1 cellular context compared by ENCODE assay signal in the genomic region with DNA sequence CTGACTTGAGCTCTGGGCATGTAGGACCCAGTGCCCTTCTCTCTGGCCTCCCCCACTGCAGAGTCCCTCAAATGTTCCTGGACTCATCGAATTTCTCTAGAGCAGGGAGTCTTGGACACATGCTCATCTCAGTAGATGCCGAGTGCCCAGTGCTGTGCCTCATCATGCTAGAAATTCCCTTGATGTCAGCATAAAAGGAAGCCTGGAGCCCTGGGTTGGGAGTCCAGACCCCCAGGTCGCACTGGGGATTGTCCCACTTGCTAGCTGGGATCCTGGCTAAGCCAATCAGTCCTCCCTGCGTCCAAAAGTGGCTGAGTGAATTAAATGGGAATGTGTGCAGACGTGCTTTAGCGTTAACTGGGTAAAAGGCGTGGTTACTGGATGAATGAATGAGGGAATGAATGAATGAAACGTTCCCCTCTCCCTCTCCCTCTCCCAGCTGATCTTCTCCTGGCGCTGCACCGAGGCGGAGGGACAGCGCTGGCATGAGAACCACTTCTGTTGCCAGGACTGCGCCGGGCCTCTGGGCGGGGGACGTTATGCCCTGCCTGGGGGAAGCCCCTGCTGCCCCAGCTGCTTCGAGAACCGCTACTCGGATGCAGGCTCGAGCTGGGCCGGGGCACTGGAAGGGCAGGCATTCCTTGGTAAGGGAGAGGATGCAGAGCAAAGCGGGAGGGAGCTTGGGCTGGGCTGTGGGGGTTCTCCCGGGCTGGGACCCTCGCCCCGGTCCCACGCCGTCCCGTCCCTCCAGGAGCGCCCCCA.
TF ChIP-seq lines count a peak whose summit lies in the region.

No MANE protein-coding gene starts in this region.

TF ChIP-seq in K562, 482 proteins besides CTCF, POLR2A, EP300 and RAD21 (continues in another document):
- no peak for TF ChIP-seq HMG20A (CRISPR knock-in tag; conservative IDR thresholded peaks at IDR 0.05)
- TF ChIP-seq FOXJ2 (tag; IDR thresholded peaks at IDR 0.05): no peak
- no peak for TF ChIP-seq ZNF217 (CRISPR knock-in tag; IDR thresholded peaks at IDR 0.05)
- TF ChIP-seq XRCC5 (IDR thresholded peaks at IDR 0.05; ENCODE audit: low read depth, low read length): no peak
- no peak for TF ChIP-seq SNAPC5 (CRISPR knock-in tag; IDR thresholded peaks at IDR 0.05)
- TF ChIP-seq HEY1 (CRISPR knock-in tag; IDR thresholded peaks at IDR 0.05; ENCODE audit: borderline replicate concordance): no peak
- TF ChIP-seq CC2D1A (IDR thresholded peaks at IDR 0.05): no peak
- TF ChIP-seq, protein P1, sequence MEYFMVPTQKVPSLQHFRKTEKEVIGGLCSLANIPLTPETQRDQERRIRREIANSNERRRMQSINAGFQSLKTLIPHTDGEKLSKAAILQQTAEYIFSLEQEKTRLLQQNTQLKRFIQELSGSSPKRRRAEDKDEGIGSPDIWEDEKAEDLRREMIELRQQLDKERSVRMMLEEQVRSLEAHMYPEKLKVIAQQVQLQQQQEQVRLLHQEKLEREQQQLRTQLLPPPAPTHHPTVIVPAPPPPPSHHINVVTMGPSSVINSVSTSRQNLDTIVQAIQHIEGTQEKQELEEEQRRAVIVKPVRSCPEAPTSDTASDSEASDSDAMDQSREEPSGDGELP (CRISPR knock-in tag; IDR thresholded peaks at IDR 0.05; ENCODE audit: borderline replicate concordance): peak; percentile 42; the same call in 1 of the 2 replicates
- TF ChIP-seq TAL1 (IDR thresholded peaks at IDR 0.05): no peak
- TF ChIP-seq BDP1 (IDR thresholded peaks at IDR 0.05; ENCODE audit: insufficient read depth, insufficient read length): no peak
- no peak for TF ChIP-seq PHF21A (IDR thresholded peaks at IDR 0.05; ENCODE audit: borderline replicate concordance, low read depth)
- TF ChIP-seq PTTG1 (tag; IDR thresholded peaks at IDR 0.05; ENCODE audit: low read depth): no peak
- no peak for TF ChIP-seq ZNF644 (tag; IDR thresholded peaks at IDR 0.05; ENCODE audit: low read depth)
- TF ChIP-seq BRD9 (IDR thresholded peaks at IDR 0.05; ENCODE audit: low read depth, partially characterized antibody): no peak
- no peak for TF ChIP-seq CCAR2 (IDR thresholded peaks at IDR 0.05; ENCODE audit: low read depth, low read length)
- no peak for TF ChIP-seq KDM4B (IDR thresholded peaks at IDR 0.05; ENCODE audit: borderline replicate concordance in 2 of 2, low read depth in 1 of 2)
- TF ChIP-seq, protein P2, sequence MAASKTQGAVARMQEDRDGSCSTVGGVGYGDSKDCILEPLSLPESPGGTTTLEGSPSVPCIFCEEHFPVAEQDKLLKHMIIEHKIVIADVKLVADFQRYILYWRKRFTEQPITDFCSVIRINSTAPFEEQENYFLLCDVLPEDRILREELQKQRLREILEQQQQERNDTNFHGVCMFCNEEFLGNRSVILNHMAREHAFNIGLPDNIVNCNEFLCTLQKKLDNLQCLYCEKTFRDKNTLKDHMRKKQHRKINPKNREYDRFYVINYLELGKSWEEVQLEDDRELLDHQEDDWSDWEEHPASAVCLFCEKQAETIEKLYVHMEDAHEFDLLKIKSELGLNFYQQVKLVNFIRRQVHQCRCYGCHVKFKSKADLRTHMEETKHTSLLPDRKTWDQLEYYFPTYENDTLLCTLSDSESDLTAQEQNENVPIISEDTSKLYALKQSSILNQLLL (CRISPR knock-in tag; IDR thresholded peaks at IDR 0.05; ENCODE audit: borderline replicate concordance): 0 out of 2 replicates have a peak, but pooled peaks have one; percentile 57
- TF ChIP-seq ERF (CRISPR knock-in tag; IDR thresholded peaks at IDR 0.05): 0 out of 2 replicates have a peak, but pooled peaks have one; percentile 13
- TF ChIP-seq, protein P3, sequence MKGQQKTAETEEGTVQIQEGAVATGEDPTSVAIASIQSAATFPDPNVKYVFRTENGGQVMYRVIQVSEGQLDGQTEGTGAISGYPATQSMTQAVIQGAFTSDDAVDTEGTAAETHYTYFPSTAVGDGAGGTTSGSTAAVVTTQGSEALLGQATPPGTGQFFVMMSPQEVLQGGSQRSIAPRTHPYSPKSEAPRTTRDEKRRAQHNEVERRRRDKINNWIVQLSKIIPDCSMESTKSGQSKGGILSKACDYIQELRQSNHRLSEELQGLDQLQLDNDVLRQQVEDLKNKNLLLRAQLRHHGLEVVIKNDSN (CRISPR knock-in tag; IDR thresholded peaks at IDR 0.05): 0 out of 2 replicates have a peak, but pooled peaks have one; percentile 21
- TF ChIP-seq L3MBTL2 (IDR thresholded peaks at IDR 0.05): no peak
- TF ChIP-seq, protein P4, sequence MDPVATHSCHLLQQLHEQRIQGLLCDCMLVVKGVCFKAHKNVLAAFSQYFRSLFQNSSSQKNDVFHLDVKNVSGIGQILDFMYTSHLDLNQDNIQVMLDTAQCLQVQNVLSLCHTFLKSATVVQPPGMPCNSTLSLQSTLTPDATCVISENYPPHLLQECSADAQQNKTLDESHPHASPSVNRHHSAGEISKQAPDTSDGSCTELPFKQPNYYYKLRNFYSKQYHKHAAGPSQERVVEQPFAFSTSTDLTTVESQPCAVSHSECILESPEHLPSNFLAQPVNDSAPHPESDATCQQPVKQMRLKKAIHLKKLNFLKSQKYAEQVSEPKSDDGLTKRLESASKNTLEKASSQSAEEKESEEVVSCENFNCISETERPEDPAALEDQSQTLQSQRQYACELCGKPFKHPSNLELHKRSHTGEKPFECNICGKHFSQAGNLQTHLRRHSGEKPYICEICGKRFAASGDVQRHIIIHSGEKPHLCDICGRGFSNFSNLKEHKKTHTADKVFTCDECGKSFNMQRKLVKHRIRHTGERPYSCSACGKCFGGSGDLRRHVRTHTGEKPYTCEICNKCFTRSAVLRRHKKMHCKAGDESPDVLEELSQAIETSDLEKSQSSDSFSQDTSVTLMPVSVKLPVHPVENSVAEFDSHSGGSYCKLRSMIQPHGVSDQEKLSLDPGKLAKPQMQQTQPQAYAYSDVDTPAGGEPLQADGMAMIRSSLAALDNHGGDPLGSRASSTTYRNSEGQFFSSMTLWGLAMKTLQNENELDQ (CRISPR knock-in tag; IDR thresholded peaks at IDR 0.05; ENCODE audit: borderline replicate concordance): no peak
- no peak for TF ChIP-seq ZNF41 (CRISPR knock-in tag; conservative IDR thresholded peaks at IDR 0.05)
- TF ChIP-seq ARID2 (IDR thresholded peaks at IDR 0.05): no peak
- no peak for TF ChIP-seq PHB2 (IDR thresholded peaks at IDR 0.05; ENCODE audit: low read depth)
- TF ChIP-seq ATF7 (IDR thresholded peaks at IDR 0.05): no peak
- TF ChIP-seq, protein P5, sequence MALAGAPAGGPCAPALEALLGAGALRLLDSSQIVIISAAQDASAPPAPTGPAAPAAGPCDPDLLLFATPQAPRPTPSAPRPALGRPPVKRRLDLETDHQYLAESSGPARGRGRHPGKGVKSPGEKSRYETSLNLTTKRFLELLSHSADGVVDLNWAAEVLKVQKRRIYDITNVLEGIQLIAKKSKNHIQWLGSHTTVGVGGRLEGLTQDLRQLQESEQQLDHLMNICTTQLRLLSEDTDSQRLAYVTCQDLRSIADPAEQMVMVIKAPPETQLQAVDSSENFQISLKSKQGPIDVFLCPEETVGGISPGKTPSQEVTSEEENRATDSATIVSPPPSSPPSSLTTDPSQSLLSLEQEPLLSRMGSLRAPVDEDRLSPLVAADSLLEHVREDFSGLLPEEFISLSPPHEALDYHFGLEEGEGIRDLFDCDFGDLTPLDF (CRISPR knock-in tag; IDR thresholded peaks at IDR 0.05): no peak
- TF ChIP-seq, protein P6, sequence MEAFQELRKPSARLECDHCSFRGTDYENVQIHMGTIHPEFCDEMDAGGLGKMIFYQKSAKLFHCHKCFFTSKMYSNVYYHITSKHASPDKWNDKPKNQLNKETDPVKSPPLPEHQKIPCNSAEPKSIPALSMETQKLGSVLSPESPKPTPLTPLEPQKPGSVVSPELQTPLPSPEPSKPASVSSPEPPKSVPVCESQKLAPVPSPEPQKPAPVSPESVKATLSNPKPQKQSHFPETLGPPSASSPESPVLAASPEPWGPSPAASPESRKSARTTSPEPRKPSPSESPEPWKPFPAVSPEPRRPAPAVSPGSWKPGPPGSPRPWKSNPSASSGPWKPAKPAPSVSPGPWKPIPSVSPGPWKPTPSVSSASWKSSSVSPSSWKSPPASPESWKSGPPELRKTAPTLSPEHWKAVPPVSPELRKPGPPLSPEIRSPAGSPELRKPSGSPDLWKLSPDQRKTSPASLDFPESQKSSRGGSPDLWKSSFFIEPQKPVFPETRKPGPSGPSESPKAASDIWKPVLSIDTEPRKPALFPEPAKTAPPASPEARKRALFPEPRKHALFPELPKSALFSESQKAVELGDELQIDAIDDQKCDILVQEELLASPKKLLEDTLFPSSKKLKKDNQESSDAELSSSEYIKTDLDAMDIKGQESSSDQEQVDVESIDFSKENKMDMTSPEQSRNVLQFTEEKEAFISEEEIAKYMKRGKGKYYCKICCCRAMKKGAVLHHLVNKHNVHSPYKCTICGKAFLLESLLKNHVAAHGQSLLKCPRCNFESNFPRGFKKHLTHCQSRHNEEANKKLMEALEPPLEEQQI (IDR thresholded peaks at IDR 0.05): no peak
- TF ChIP-seq TAF7 (tag; IDR thresholded peaks at IDR 0.05): no peak
- peak; percentile 30; the same call in 1 of the 2 replicates for TF ChIP-seq ZNF316 (IDR thresholded peaks at IDR 0.05)
- no peak; the same call in 1 of the 2 replicates for TF ChIP-seq GABPB1 (CRISPR knock-in tag; IDR thresholded peaks at IDR 0.05)
- TF ChIP-seq TAF9B (IDR thresholded peaks at IDR 0.05; ENCODE audit: partially characterized antibody): no peak
- no peak for TF ChIP-seq TSC22D4 (tag; IDR thresholded peaks at IDR 0.05)
- no peak for TF ChIP-seq STAG1 (CRISPR knock-in tag; IDR thresholded peaks at IDR 0.05; ENCODE audit: borderline replicate concordance)
- no peak for TF ChIP-seq ZNF561 (CRISPR knock-in tag; conservative IDR thresholded peaks at IDR 0.05)
- TF ChIP-seq, protein P7, sequence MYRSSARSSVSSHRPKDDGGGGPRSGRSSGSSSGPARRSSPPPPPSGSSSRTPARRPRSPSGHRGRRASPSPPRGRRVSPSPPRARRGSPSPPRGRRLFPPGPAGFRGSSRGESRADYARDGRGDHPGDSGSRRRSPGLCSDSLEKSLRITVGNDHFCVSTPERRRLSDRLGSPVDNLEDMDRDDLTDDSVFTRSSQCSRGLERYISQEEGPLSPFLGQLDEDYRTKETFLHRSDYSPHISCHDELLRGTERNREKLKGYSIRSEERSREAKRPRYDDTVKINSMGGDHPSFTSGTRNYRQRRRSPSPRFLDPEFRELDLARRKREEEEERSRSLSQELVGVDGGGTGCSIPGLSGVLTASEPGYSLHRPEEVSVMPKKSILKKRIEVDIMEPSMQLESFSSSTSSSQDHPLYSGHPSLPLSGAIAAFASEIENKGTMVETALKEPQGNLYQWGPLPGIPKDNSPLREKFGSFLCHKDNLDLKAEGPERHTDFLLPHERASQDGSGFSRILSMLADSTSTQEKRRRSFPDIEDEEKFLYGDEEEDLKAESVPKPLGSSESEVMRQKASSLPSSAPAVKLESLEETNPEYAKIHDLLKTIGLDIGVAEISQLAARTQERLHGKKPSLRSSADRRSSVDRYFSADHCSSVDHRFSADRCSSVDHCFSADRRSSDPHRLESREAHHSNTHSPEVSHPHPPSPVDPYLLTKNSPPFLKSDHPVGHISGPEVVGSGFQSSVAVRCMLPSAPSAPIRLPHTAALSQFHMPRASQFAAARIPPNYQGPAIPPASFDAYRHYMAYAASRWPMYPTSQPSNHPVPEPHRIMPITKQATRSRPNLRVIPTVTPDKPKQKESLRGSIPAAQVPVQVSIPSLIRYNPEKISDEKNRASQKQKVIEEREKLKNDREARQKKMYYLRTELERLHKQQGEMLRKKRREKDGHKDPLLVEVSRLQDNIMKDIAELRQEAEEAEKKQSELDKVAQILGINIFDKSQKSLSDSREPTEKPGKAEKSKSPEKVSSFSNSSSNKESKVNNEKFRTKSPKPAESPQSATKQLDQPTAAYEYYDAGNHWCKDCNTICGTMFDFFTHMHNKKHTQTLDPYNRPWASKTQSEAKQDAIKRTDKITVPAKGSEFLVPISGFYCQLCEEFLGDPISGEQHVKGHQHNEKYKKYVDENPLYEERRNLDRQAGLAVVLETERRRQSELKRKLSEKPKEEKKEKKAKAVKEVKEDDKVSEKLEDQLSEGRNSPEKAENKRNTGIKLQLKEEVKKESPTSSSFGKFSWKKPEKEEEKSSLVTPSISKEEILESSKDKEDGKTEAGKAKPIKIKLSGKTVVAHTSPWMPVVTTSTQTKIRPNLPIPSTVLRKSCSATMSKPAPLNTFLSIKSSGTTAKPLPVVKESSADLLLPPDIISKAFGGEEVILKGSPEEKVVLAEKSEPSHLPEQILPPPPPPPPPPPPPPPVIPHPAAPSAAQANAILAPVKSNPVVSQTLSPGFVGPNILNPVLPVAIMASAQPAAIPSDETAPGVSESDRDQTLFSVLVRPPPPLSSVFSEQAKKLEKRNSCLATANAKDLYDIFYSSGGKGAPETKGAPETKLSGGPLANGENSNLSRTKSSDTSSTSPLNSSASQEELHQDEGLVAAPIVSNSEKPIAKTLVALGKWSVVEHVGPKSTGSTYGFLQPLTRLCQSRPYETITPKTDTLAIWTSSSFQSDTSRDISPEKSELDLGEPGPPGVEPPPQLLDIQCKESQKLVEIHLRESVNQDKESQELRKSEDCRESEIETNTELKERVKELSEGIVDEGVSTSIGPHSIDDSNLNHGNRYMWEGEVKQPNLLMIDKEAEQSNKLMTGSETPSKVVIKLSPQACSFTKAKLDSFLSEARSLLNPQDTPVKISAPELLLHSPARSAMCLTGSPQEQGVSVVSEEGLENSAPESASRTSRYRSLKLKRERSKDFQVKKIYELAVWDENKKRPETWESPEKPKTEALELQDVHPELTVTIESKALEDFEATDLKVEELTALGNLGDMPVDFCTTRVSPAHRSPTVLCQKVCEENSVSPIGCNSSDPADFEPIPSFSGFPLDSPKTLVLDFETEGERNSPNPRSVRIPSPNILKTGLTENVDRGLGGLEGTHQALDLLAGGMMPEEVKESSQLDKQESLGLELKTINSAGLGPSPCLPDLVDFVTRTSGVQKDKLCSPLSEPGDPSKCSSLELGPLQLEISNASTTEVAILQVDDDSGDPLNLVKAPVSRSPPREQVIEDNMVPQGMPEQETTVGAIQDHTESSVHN (IDR thresholded peaks at IDR 0.05; ENCODE audit: borderline replicate concordance in 1 of 2, low read depth in 1 of 2): no peak
- TF ChIP-seq RB1 (IDR thresholded peaks at IDR 0.05; ENCODE audit: low read depth): no peak
- peak; percentile 47 for TF ChIP-seq FIP1L1 (IDR thresholded peaks at IDR 0.05; ENCODE audit: low read depth, low read length, poor library complexity, severe bottlenecking)
- no peak for TF ChIP-seq NR2C1 (IDR thresholded peaks at IDR 0.05)
- no peak for TF ChIP-seq NR2C1 (tag; IDR thresholded peaks at IDR 0.05)
- TF ChIP-seq, protein P8, sequence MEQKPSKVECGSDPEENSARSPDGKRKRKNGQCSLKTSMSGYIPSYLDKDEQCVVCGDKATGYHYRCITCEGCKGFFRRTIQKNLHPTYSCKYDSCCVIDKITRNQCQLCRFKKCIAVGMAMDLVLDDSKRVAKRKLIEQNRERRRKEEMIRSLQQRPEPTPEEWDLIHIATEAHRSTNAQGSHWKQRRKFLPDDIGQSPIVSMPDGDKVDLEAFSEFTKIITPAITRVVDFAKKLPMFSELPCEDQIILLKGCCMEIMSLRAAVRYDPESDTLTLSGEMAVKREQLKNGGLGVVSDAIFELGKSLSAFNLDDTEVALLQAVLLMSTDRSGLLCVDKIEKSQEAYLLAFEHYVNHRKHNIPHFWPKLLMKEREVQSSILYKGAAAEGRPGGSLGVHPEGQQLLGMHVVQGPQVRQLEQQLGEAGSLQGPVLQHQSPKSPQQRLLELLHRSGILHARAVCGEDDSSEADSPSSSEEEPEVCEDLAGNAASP (IDR thresholded peaks at IDR 0.05): no peak
- no peak for TF ChIP-seq SAFB2 (IDR thresholded peaks at IDR 0.05; ENCODE audit: borderline replicate concordance, low read depth, low read length, severe bottlenecking)
- TF ChIP-seq ZNF431 (CRISPR knock-in tag; IDR thresholded peaks at IDR 0.05): 0 out of 2 replicates have a peak, but pooled peaks have one; percentile 32
- TF ChIP-seq NFYB (IDR thresholded peaks at IDR 0.05; ENCODE audit: extremely low read depth, insufficient read length): no peak
- no peak for TF ChIP-seq MTF1 (CRISPR knock-in tag; IDR thresholded peaks at IDR 0.05; ENCODE audit: borderline replicate concordance)
- no peak for TF ChIP-seq CAMTA2 (CRISPR knock-in tag; conservative IDR thresholded peaks at IDR 0.05)
